In genomic region chr1:179092896-179093461, GRCh38 we compare ENCODE assay signal across 1 cellular context.
TF ChIP-seq lines count a peak whose summit lies in the region.

No MANE protein-coding gene starts in this region.

TF ChIP-seq in GM23338, 12 proteins besides CTCF, POLR2A, EP300 and RAD21:
- TF ChIP-seq EZH2 (IDR thresholded peaks at IDR 0.05; ENCODE audit: low read depth, unreplicated experiment) = no peak
